ENCODE assay signal across 13 cellular contexts in genomic region chr10:78952686-78953085, GRCh38.
A peak's percentile ranks its signal among the peaks of the same experiment; 100 is the strongest.
DNase-seq lines count a peak whose midpoint lies in the region; ATAC-seq and TF ChIP-seq lines count a peak whose summit lies in the region.
"Had no signal": no experiment of that assay in that cellular context is flagged by ENCODE, and none has a peak within 500 bp of the region (broad histone marks: within the 10 kb centered on the region; RNA-seq: fewer than 3 reads in every experiment).

No MANE protein-coding gene starts in this region.

- no peaks in the 10 kb centered on the region for H3K9me2 ChIP-seq in Karpas-422 (replicated peaks; ENCODE audit: insufficient read depth, low read length)

- H3K9ac ChIP-seq in Karpas-422 (ENCODE audit: low read length), result no peak overlapping the region

- H4K20me1 ChIP-seq in Karpas-422 (ENCODE audit: insufficient read depth, low read depth, low read length), result no peaks in the 10 kb centered on the region

- peak overlapping the region; percentile 43 for H3K4me2 ChIP-seq in Karpas-422 (ENCODE audit: low read depth, low read length, poor library complexity, severe bottlenecking)

- H2AFZ ChIP-seq in Karpas-422 (ENCODE audit: low read length), result no peak overlapping the region

- 21 to 33% (median 26%) methylated on average over 6 of the region's 6 CpGs for WGBS in ovary, 3 donors

- TF ChIP-seq POLR2A in ovary (IDR thresholded peaks at IDR 0.05), result no peak

- ATAC-seq in GM19328 (IDR thresholded peaks at IDR 0.05; ENCODE audit: unreplicated experiment) (no peak), GM19351 (IDR thresholded peaks at IDR 0.05; ENCODE audit: unreplicated experiment) (no peak)
- ATAC-seq: T-helper 17 cell had no signal

- TF ChIP-seq CTCF in ovary (IDR thresholded peaks at IDR 0.05), result peak in 1 of 3 donors; percentile 19

- DNase-seq in EH (ENCODE audit: low read depth) (peak; percentile 89), Karpas-422 (no peak), fibroblast of gingiva (ENCODE audit: low read depth) (peak; percentile 95), ovary (peak; percentile 69 to 77 (median 70)), putamen (ENCODE audit: low spot score) (no peak), DMS79 (lab: John Stamatoyannopoulos, UW) (no peak)
- DNase-seq: kidney glomerular epithelial cell, NCI-H1092 treated with DMSO at 0.1 percent for 48 hours, occipital lobe, substantia nigra, T-helper 17 cell had no signal

- H3K4me3 ChIP-seq in Karpas-422 (ENCODE audit: low read length) (no peak overlapping the region), ovary (no peak overlapping the region)

- H3K36me3 ChIP-seq in Karpas-422 (ENCODE audit: insufficient read depth, low read length), result no peaks in the 10 kb centered on the region
- no peaks in the 10 kb centered on the region for H3K36me3 ChIP-seq in ovary

- H3K27me3 ChIP-seq in Karpas-422 (ENCODE audit: low read length) (no peaks in the 10 kb centered on the region), ovary (no peaks in the 10 kb centered on the region)

- H3K9me3 ChIP-seq in Karpas-422 (ENCODE audit: low read length), result no peaks in the 10 kb centered on the region
- H3K9me3 ChIP-seq in ovary, result no peaks in the 10 kb centered on the region

- intact Hi-C loops in ovary (cut with DNase I), result no loop called here

- no peak for TF ChIP-seq EP300 in ovary (IDR thresholded peaks at IDR 0.05)

- peaks cover 65% of the 10 kb centered on the region for H3K4me1 ChIP-seq in Karpas-422 (ENCODE audit: low read length)
- H3K4me1 ChIP-seq in ovary (ENCODE audit: insufficient read depth), result peaks cover 22% of the 10 kb centered on the region

- no peak overlapping the region for H3K27ac ChIP-seq in Karpas-422 (ENCODE audit: low read length)
- peak overlapping the region in 1 of 2 donors; percentile 33 for H3K27ac ChIP-seq in ovary

- H3K79me2 ChIP-seq in Karpas-422 (ENCODE audit: low read length), result no peaks in the 10 kb centered on the region

Comparison
In these comparisons a context has a peak if more than half of its experiments do, and no peak if none do; other contexts are left out.
1. DNase-seq: peak in EH (single experiment), fibroblast of gingiva (single experiment) and ovary (5 of 5); none in Karpas-422 (single experiment), putamen (single experiment) and DMS79 (single experiment).